Comparison of ENCODE assay signal across 18 cellular contexts in genomic region chr1:23967871-23968270, GRCh38. TPM values are rescaled to one million over a fixed set of nuclear protein-coding genes. Genes with fewer than 3 reads are reported as not detected.
DNase-seq lines count a peak whose midpoint lies in the region; ATAC-seq and TF ChIP-seq lines count a peak whose summit lies in the region.
"Had no signal": no experiment of that assay in that cellular context is flagged by ENCODE, and none has a peak within 500 bp of the region (broad histone marks: within the 10 kb centered on the region; RNA-seq: fewer than 3 reads in every experiment).

No MANE protein-coding gene starts in this region.

- TF ChIP-seq CTCF in natural killer cell (IDR thresholded peaks at IDR 0.05): no peak

- H3K36me3 ChIP-seq in CD4-positive, CD25-positive, alpha-beta regulatory T cell (ENCODE audit: control insufficient read depth, insufficient read depth, low read length): peaks cover 70% of the 10 kb centered on the region
- H3K36me3 ChIP-seq: colonic mucosa, uterus had no signal

- CTCF ChIA-PET in activated CD8-positive, alpha-beta T cell treated with anti-CD3 and anti-CD28 coated beads, Interleukin-2, amount 10 ng/mL, durations not matched to agents 7 days and 5 days (lab: Charles Lee): interaction anchor here (0.9 to 1.3 kb wide), 2 partner anchors 8 to 9 kb away, joined by 3 to 6 read pairs; no protein-coding TSS in a partner anchor

- no peak overlapping the region for H3K4me3 Mint-ChIP-seq in T-helper 1 cell treated with Interleukin-12 subunit alpha and Interleukin-12 subunit beta and Interleukin-4 antibody, amounts not matched to agents 30 μg/mL and 1 μg/mL, for 36 hours
- peak overlapping the region in 1 of 4 donors; percentile 15 for H3K4me3 Mint-ChIP-seq in CD4-positive, CD25-positive, alpha-beta regulatory T cell
- H3K4me3 Mint-ChIP-seq in activated CD8-positive, alpha-beta T cell treated with anti-CD3 and anti-CD28 coated beads, Interleukin-2, amount 10 ng/mL, durations not matched to agents 7 days and 5 days: no peak overlapping the region
- no peak overlapping the region for H3K4me3 Mint-ChIP-seq in natural killer cell
- H3K4me3 Mint-ChIP-seq: activated CD4-positive, alpha-beta T cell treated with anti-CD3 and anti-CD28 coated beads, Interleukin-2, amount 10 ng/mL, durations not matched to agents 7 days and 5 days had no signal

- no peak for DNase-seq in T-helper 1 cell
- DNase-seq in CD4-positive, CD25-positive, alpha-beta regulatory T cell: no peak
- DNase-seq in activated CD8-positive, alpha-beta T cell treated with anti-CD3 and anti-CD28 coated beads, Interleukin-2, amount 10 ng/mL, durations not matched to agents 7 days and 5 days: no peak
- DNase-seq in natural killer cell: no peak
- no peak for DNase-seq in ureter (ENCODE audit: low spot score)
- DNase-seq in OCI-M2 (lab: John Stamatoyannopoulos, UW; ENCODE audit: unreplicated experiment): no peak
- no peak for DNase-seq in stimulated activated naive CD4-positive, alpha-beta T cell treated with Interleukin-2 at 50 U/mL for 16 hours (lab: John Stamatoyannopoulos, UW)
- DNase-seq: activated CD4-positive, alpha-beta T cell treated with anti-CD3 and anti-CD28 coated beads, Interleukin-2, amount 10 ng/mL, durations not matched to agents 7 days and 5 days; activated naive CD4-positive, alpha-beta T cell treated with anti-CD3 and anti-CD28 coated beads, Interleukin-2, amount 50 U/mL, for 16 hours; colonic mucosa; DMS 273 treated with DMSO at 0.1 percent for 48 hours; NCI-H2107; RPMI8226; stimulated activated CD4-positive, alpha-beta T cell treated with anti-CD3 and anti-CD28 coated beads, Interleukin-4, amount 100 ng/mL, for 1 hour; uterus had no signal

- H3K4me1 ChIP-seq in CD4-positive, CD25-positive, alpha-beta regulatory T cell (ENCODE audit: control insufficient read depth, insufficient read depth, low read length, poor library complexity, severe bottlenecking): peaks cover 17% of the 10 kb centered on the region
- H3K4me1 ChIP-seq: uterus had no signal

- no peak for ATAC-seq in CD4-positive, CD25-positive, alpha-beta regulatory T cell (ENCODE audit: low read depth in 2 of 2)
- ATAC-seq in activated CD8-positive, alpha-beta T cell treated with anti-CD3 and anti-CD28 coated beads, Interleukin-2, amount 10 ng/mL, durations not matched to agents 7 days and 5 days: no peak
- no peak for ATAC-seq in natural killer cell

- no peaks in the 10 kb centered on the region for H3K9me3 ChIP-seq in CD4-positive, CD25-positive, alpha-beta regulatory T cell (ENCODE audit: control insufficient read depth in 2 of 2, low read length in 2 of 2)
- H3K9me3 ChIP-seq: BLaER1 treated with 17β-estradiol and CSF1 and Interleukin-3, amounts not matched to agents 10 nM and 100 nM; colonic mucosa; uterus had no signal

- H3K4me1 Mint-ChIP-seq in T-helper 1 cell treated with Interleukin-12 subunit alpha and Interleukin-12 subunit beta and Interleukin-4 antibody, amounts not matched to agents 30 μg/mL and 1 μg/mL, for 36 hours (ENCODE audit: low read depth): peaks cover 42% of the 10 kb centered on the region
- peaks cover 38 to 56% (median 49%) of the 10 kb centered on the region in 4 donors for H3K4me1 Mint-ChIP-seq in CD4-positive, CD25-positive, alpha-beta regulatory T cell
- peaks cover 56% of the 10 kb centered on the region for H3K4me1 Mint-ChIP-seq in activated CD8-positive, alpha-beta T cell treated with anti-CD3 and anti-CD28 coated beads, Interleukin-2, amount 10 ng/mL, durations not matched to agents 7 days and 5 days (ENCODE audit: low read depth)
- H3K4me1 Mint-ChIP-seq in natural killer cell: peaks cover 17 to 18% of the 10 kb centered on the region in 2 donors

- H3K27ac Mint-ChIP-seq in T-helper 1 cell treated with Interleukin-12 subunit alpha and Interleukin-12 subunit beta and Interleukin-4 antibody, amounts not matched to agents 30 μg/mL and 1 μg/mL, for 36 hours: peak overlapping the region; percentile 26
- peak overlapping the region in 2 of 3 donors; percentile 60 to 78 for H3K27ac Mint-ChIP-seq in CD4-positive, CD25-positive, alpha-beta regulatory T cell
- H3K27ac Mint-ChIP-seq in activated CD8-positive, alpha-beta T cell treated with anti-CD3 and anti-CD28 coated beads, Interleukin-2, amount 10 ng/mL, durations not matched to agents 7 days and 5 days: peak overlapping the region; percentile 6
- peak overlapping the region; percentile 60 to 62 for H3K27ac Mint-ChIP-seq in natural killer cell

- H3K27me3 ChIP-seq in CD4-positive, CD25-positive, alpha-beta regulatory T cell (ENCODE audit: control insufficient read depth, insufficient read depth, low read length): no peaks in the 10 kb centered on the region
- H3K27me3 ChIP-seq: BLaER1 treated with 17β-estradiol and CSF1 and Interleukin-3, amounts not matched to agents 10 nM and 100 nM; colonic mucosa; uterus had no signal

- no peaks in the 10 kb centered on the region for H3K9me3 Mint-ChIP-seq in T-helper 1 cell treated with Interleukin-12 subunit alpha and Interleukin-12 subunit beta and Interleukin-4 antibody, amounts not matched to agents 30 μg/mL and 1 μg/mL, for 36 hours
- no peaks in the 10 kb centered on the region for H3K9me3 Mint-ChIP-seq in CD4-positive, CD25-positive, alpha-beta regulatory T cell
- no peaks in the 10 kb centered on the region for H3K9me3 Mint-ChIP-seq in activated CD8-positive, alpha-beta T cell treated with anti-CD3 and anti-CD28 coated beads, Interleukin-2, amount 10 ng/mL, durations not matched to agents 7 days and 5 days (ENCODE audit: insufficient read depth)
- no peaks in the 10 kb centered on the region for H3K9me3 Mint-ChIP-seq in natural killer cell
- H3K9me3 Mint-ChIP-seq: activated CD4-positive, alpha-beta T cell treated with anti-CD3 and anti-CD28 coated beads, Interleukin-2, amount 10 ng/mL, durations not matched to agents 7 days and 5 days had no signal

- H3K36me3 Mint-ChIP-seq in T-helper 1 cell treated with Interleukin-12 subunit alpha and Interleukin-12 subunit beta and Interleukin-4 antibody, amounts not matched to agents 30 μg/mL and 1 μg/mL, for 36 hours (ENCODE audit: low read depth): peaks cover 45% of the 10 kb centered on the region
- peaks cover 31% of the 10 kb centered on the region for H3K36me3 Mint-ChIP-seq in CD4-positive, CD25-positive, alpha-beta regulatory T cell
- H3K36me3 Mint-ChIP-seq in activated CD8-positive, alpha-beta T cell treated with anti-CD3 and anti-CD28 coated beads, Interleukin-2, amount 10 ng/mL, durations not matched to agents 7 days and 5 days (ENCODE audit: low read depth): peaks cover 71% of the 10 kb centered on the region
- H3K36me3 Mint-ChIP-seq in natural killer cell: peaks cover 9% of the 10 kb centered on the region

- POLR2A ChIA-PET in activated CD8-positive, alpha-beta T cell treated with anti-CD3 and anti-CD28 coated beads, Interleukin-2, amount 10 ng/mL, durations not matched to agents 7 days and 5 days (lab: Charles Lee): interaction anchor here (1.4 to 1.7 kb wide), 3 partner anchors 8 to 13 kb away, joined by 4 to 8 read pairs (median 5); partner anchors contain the start of genes PNRC2 and SRSF10

- H3K27ac ChIP-seq in CD4-positive, CD25-positive, alpha-beta regulatory T cell (ENCODE audit: insufficient read depth, low read length, poor library complexity, severe bottlenecking): no peak overlapping the region
- H3K27ac ChIP-seq: colonic mucosa, uterus had no signal

- H3K27me3 Mint-ChIP-seq in T-helper 1 cell treated with Interleukin-12 subunit alpha and Interleukin-12 subunit beta and Interleukin-4 antibody, amounts not matched to agents 30 μg/mL and 1 μg/mL, for 36 hours (ENCODE audit: low read depth): no peaks in the 10 kb centered on the region
- H3K27me3 Mint-ChIP-seq in CD4-positive, CD25-positive, alpha-beta regulatory T cell: no peaks in the 10 kb centered on the region
- H3K27me3 Mint-ChIP-seq in activated CD8-positive, alpha-beta T cell treated with anti-CD3 and anti-CD28 coated beads, Interleukin-2, amount 10 ng/mL, durations not matched to agents 7 days and 5 days (ENCODE audit: low read depth): no peaks in the 10 kb centered on the region
- no peaks in the 10 kb centered on the region for H3K27me3 Mint-ChIP-seq in natural killer cell (ENCODE audit: low read depth in 2 of 2)
- H3K27me3 Mint-ChIP-seq: activated CD4-positive, alpha-beta T cell treated with anti-CD3 and anti-CD28 coated beads, Interleukin-2, amount 10 ng/mL, durations not matched to agents 7 days and 5 days had no signal

- intact Hi-C loops in natural killer cell (cut with micrococcal nuclease): no loop called here

- no peak overlapping the region for H3K4me3 ChIP-seq in CD4-positive, CD25-positive, alpha-beta regulatory T cell (ENCODE audit: low read depth, low read length)
- H3K4me3 ChIP-seq: BLaER1 treated with 17β-estradiol and CSF1 and Interleukin-3, amounts not matched to agents 10 nM and 100 nM; colonic mucosa; uterus had no signal

RNA-seq across cellular contexts. Expression of gene PNRC2, which starts 8.2 kb away (rescaled TPM):
- 126 TPM for total RNA-seq in CD4-positive, CD25-positive, alpha-beta regulatory T cell
- 100 to 1,000 TPM; 123 to 149 (median 141) TPM for polyA plus RNA-seq in CD4-positive, CD25-positive, alpha-beta regulatory T cell
- total RNA-seq in activated CD8-positive, alpha-beta T cell treated with anti-CD3 and anti-CD28 coated beads, Interleukin-2, amount 10 ng/mL, durations not matched to agents 7 days and 5 days: 100 to 1,000 TPM; 129 to 134 TPM
- 100 to 1,000 TPM; 124 to 205 (median 180) TPM for total RNA-seq in natural killer cell
- total RNA-seq in ureter: 101 TPM

RNA-seq across cellular contexts. Expression of gene SRSF10, which starts 12.3 kb away (rescaled TPM):
- total RNA-seq in CD4-positive, CD25-positive, alpha-beta regulatory T cell: 220 TPM
- polyA plus RNA-seq in CD4-positive, CD25-positive, alpha-beta regulatory T cell: 100 to 1,000 TPM; 127 to 151 (median 144) TPM
- 100 to 1,000 TPM; 223 to 228 TPM for total RNA-seq in activated CD8-positive, alpha-beta T cell treated with anti-CD3 and anti-CD28 coated beads, Interleukin-2, amount 10 ng/mL, durations not matched to agents 7 days and 5 days
- total RNA-seq in natural killer cell (100 to 1,000 TPM; 221 to 281 (median 237) TPM), ureter (126 TPM)

RNA-seq across cellular contexts. Expression of gene CNR2, which starts 54.7 kb away (rescaled TPM):
- 0.15 TPM for total RNA-seq in CD4-positive, CD25-positive, alpha-beta regulatory T cell
- polyA plus RNA-seq in CD4-positive, CD25-positive, alpha-beta regulatory T cell: under 1 TPM in 2 of 4 donors, not detected in 2; 0.03 to 0.05 TPM
- 1 to 10 TPM; 3.4 to 3.7 TPM for total RNA-seq in activated CD8-positive, alpha-beta T cell treated with anti-CD3 and anti-CD28 coated beads, Interleukin-2, amount 10 ng/mL, durations not matched to agents 7 days and 5 days
- total RNA-seq in natural killer cell: 10 to 100 TPM in 1 of 3 donors, 1 to 10 TPM in 2; 5.3 to 12.0 (median 6.1) TPM
- total RNA-seq in ureter: not detected
- total RNA-seq: NCI-H460 had no signal

Comparison
In these comparisons a context has a peak if more than half of its experiments do, and no peak if none do; other contexts are left out.
1. H3K27ac Mint-ChIP-seq: peak in every context shown above with its lines; median percentile 69 in CD4-positive, CD25-positive, alpha-beta regulatory T cell; 61 in natural killer cell; 26 in T-helper 1 cell treated with Interleukin-12 subunit alpha and Interleukin-12 subunit beta and Interleukin-4 antibody, amounts not matched to agents 30 μg/mL and 1 μg/mL, for 36 hours; 6 in activated CD8-positive, alpha-beta T cell treated with anti-CD3 and anti-CD28 coated beads, Interleukin-2, amount 10 ng/mL, durations not matched to agents 7 days and 5 days.